Comparison of ENCODE assay signal across 9 cellular contexts in the genomic region with DNA sequence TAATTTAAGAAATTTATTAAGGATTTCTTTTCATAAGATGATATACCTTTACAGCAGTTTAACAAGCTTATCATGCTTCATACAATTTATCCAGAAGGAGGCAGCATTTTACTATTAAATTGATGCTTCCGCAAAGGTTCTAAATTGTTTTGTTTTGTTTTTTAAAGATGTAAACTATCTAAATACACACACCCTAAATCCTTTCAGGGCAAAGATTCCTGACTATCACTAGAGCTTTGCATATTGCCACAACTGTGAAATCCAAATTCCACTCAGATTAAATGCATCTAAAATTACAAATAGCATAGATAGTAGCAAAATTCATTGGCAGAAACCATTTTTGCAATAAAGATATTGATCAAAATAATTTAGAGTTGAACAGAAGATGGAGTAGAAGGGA. TPM values are rescaled to one million over a fixed set of nuclear protein-coding genes. Genes with fewer than 3 reads are reported as not detected.
DNase-seq lines count a peak whose midpoint lies in the region; ATAC-seq and TF ChIP-seq lines count a peak whose summit lies in the region.
"Had no signal": no experiment of that assay in that cellular context is flagged by ENCODE, and none has a peak within 500 bp of the region (broad histone marks: within the 10 kb centered on the region; RNA-seq: fewer than 3 reads in every experiment).

No MANE protein-coding gene starts in this region.

- H3K4me1 ChIP-seq in Panc1 (ENCODE audit: control insufficient read depth, insufficient read depth, low read length) (no peaks in the 10 kb centered on the region), testis (no peaks in the 10 kb centered on the region)

- in situ Hi-C loops in Panc1 (cut with HindIII; ENCODE audit: low pct_unique_long_range_greater_than_20kb, low sequenced_read_pairs): no loop called here

- BruUV-seq in Panc1 (replicated peaks; lab: Mats Ljungman, UMichigan): no TSS peak

- POLR2A ChIA-PET in Panc1 (lab: Charles Lee): no interaction called here

- CTCF ChIA-PET in Panc1 (lab: Charles Lee): interaction anchor here (0.6 to 1.0 kb wide), 3 partner anchors 75 to 1160 kb away, joined by 3 to 4 read pairs (median 3); no protein-coding TSS in a partner anchor

- H3K9me3 ChIP-seq in Panc1 (ENCODE audit: control insufficient read depth, insufficient read depth, low read depth, low read length): no peaks in the 10 kb centered on the region
- H3K9me3 ChIP-seq in testis: no peaks in the 10 kb centered on the region

- intact Hi-C loops in Panc1 (cut with micrococcal nuclease; ENCODE audit: unreplicated experiment) (loop anchor here (1.0 to 5.0 kb wide), 3 partner anchors 242 to 368 kb away; no protein-coding TSS in a partner anchor), testis (cut with DNase I; ENCODE audit: low total_unique reads) (no loop called here)

- no peak for TF ChIP-seq POLR2A in testis (IDR thresholded peaks at IDR 0.05)

- H3K27ac ChIP-seq in Panc1 (ENCODE audit: low read length) (no peak overlapping the region), testis (no peak overlapping the region)

- TF ChIP-seq CTCF in Panc1 (IDR thresholded peaks at IDR 0.05) (peak; percentile 60; the same call in 1 of the 2 replicates), fibroblast of the aortic adventitia (IDR thresholded peaks at IDR 0.05; ENCODE audit: insufficient read depth, low read length) (peak; percentile 57), testis (IDR thresholded peaks at IDR 0.05) (peak in 2 of 3 experiments; percentile 11 to 47)

- H3K27me3 ChIP-seq in Panc1 (ENCODE audit: control insufficient read depth, insufficient read depth, low read length) (peaks cover 2% of the 10 kb centered on the region; the same call in 1 of the 2 replicates), testis (no peaks in the 10 kb centered on the region)

- 18 to 45% methylated on average over 1 of the region's 1 CpG for WGBS in testis, 2 donors

- no peak overlapping the region for H3K4me3 ChIP-seq in Panc1 (ENCODE audit: low read depth in 2 of 2, low read length in 2 of 2)
- H3K4me3 ChIP-seq in fibroblast of the aortic adventitia (ENCODE audit: low read depth, low read length): no peak overlapping the region
- no peak overlapping the region for H3K4me3 ChIP-seq in testis

- no peak for ATAC-seq in Panc1
- ATAC-seq in GM18861 (IDR thresholded peaks at IDR 0.05; ENCODE audit: unreplicated experiment): no peak
- no peak for ATAC-seq in HG03045 (IDR thresholded peaks at IDR 0.05; ENCODE audit: unreplicated experiment)
- ATAC-seq in GM21423 (IDR thresholded peaks at IDR 0.05; ENCODE audit: unreplicated experiment): no peak
- ATAC-seq: right cardiac atrium had no signal

- no peaks in the 10 kb centered on the region for H3K36me3 ChIP-seq in Panc1 (ENCODE audit: control insufficient read depth, insufficient read depth, low read length)
- no peaks in the 10 kb centered on the region for H3K36me3 ChIP-seq in testis (ENCODE audit: low read depth, missing control alignments)

- peak; percentile 57 for DNase-seq in NCI-H82 (lab: John Stamatoyannopoulos, UW)
- no peak for DNase-seq in NCI-H82 treated with DMSO at 0.1 percent for 48 hours (lab: John Stamatoyannopoulos, UW; ENCODE audit: unreplicated experiment)
- peak; percentile 22 for DNase-seq in Panc1 (ENCODE audit: low read depth, low spot score)
- peak; percentile 85 for DNase-seq in fibroblast of the aortic adventitia (ENCODE audit: low read depth)
- DNase-seq in testis: no peak
- DNase-seq: right cardiac atrium had no signal

RNA-seq across cellular contexts. Expression of gene CCNL1, which starts 44.5 kb away (rescaled TPM):
- total RNA-seq in Panc1 (2021; ENCODE audit: unreplicated experiment) (118 TPM), fibroblast of the aortic adventitia (ENCODE audit: low replicate concordance) (86.7 and 138 TPM in 2 replicates), testis (100 to 1,000 TPM; 168 to 200 TPM)
- 48.3 TPM for polyA plus RNA-seq in Panc1 (2012; ENCODE audit: insufficient read length)
- polyA plus RNA-seq in testis (ENCODE audit: insufficient read depth, low read depth, low replicate concordance): 46.1 TPM

Comparison
In these comparisons a context has a peak if more than half of its experiments do, and no peak if none do; other contexts are left out.
1. DNase-seq: peak in NCI-H82 (single experiment), Panc1 (single experiment) and fibroblast of the aortic adventitia (single experiment); none in NCI-H82 treated with DMSO at 0.1 percent for 48 hours (single experiment) and testis (single experiment).
2. Peak in every context shown above with its lines, with median percentiles within 50 percentile points of each other: CTCF ChIP-seq.